ENCODE assay signal across 12 cellular contexts in the genomic region with DNA sequence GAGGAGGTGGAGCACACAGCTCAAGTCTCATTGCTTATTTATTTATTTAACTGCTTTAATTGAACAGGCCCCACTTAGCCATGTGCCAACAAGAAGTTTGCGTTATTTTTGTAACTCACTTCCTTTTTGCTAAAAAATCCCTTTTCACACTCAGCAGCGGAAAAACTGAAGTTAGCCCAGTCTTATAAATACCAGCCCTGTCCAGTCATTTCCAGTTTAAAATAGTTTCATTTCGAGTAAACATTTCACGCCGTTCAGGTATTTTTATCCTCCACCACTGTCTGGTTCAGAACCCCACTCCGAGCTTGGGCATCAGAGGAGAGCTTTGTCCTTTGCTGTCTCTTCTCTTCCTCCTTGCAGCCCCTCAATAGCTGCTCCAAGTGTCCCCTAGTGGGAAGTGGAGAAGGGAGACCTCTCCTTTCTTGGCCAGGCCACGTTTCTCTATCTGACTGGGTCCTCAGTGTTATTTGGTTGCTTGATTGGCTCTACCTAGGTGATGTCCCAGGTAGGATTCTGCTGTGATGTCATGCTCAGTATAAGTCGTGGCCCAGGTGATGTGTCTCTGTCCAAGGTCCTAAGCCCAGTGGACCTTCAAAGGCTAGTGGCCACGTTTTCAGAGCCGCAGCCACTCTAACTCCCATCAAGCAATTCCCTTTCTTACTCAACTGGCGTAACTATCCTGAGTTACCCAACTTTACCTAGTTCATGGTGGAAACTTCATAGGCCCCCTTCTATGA. TPM values are rescaled to one million over a fixed set of nuclear protein-coding genes. Genes with fewer than 3 reads are reported as not detected.
DNase-seq lines count a peak whose midpoint lies in the region; ATAC-seq lines count a peak whose summit lies in the region.
"Had no signal": no experiment of that assay in that cellular context is flagged by ENCODE, and none has a peak within 500 bp of the region (broad histone marks: within the 10 kb centered on the region; RNA-seq: fewer than 3 reads in every experiment).

No MANE protein-coding gene starts in this region.

- ATAC-seq in GM18868 (IDR thresholded peaks at IDR 0.05; ENCODE audit: unreplicated experiment) = peak; percentile 98
- peak; percentile 76 for ATAC-seq in GM21528 (IDR thresholded peaks at IDR 0.05; ENCODE audit: low FRiP score, unreplicated experiment)
- peak; percentile 58 for ATAC-seq in HG03280 (IDR thresholded peaks at IDR 0.05; ENCODE audit: unreplicated experiment)
- peak; percentile 18 for ATAC-seq in naive thymus-derived CD4-positive, alpha-beta T cell
- no peak for ATAC-seq in GM21717 (IDR thresholded peaks at IDR 0.05; ENCODE audit: unreplicated experiment)
- ATAC-seq: gastrocnemius medialis had no signal

- H3K27ac Mint-ChIP-seq in naive thymus-derived CD4-positive, alpha-beta T cell = no peak overlapping the region

- no peak overlapping the region for H3K4me3 ChIP-seq in naive thymus-derived CD4-positive, alpha-beta T cell (ENCODE audit: low read length)
- H3K4me3 ChIP-seq: gastrocnemius medialis, thoracic aorta had no signal

- H3K36me3 ChIP-seq in naive thymus-derived CD4-positive, alpha-beta T cell (ENCODE audit: control insufficient read depth in 2 of 3, insufficient read depth in 3 of 3, low read length in 3 of 3) = no peaks in the 10 kb centered on the region
- H3K36me3 ChIP-seq: gastrocnemius medialis, thoracic aorta had no signal

- H3K27ac ChIP-seq in naive thymus-derived CD4-positive, alpha-beta T cell (ENCODE audit: low read depth, low read length) = no peak overlapping the region
- H3K27ac ChIP-seq: gastrocnemius medialis, HL-60, thoracic aorta had no signal

- H3K4me1 Mint-ChIP-seq in naive thymus-derived CD4-positive, alpha-beta T cell = peaks cover 0 to 3% (median 0%) of the 10 kb centered on the region in 7 donors

- H3K9me3 ChIP-seq in naive thymus-derived CD4-positive, alpha-beta T cell (ENCODE audit: control insufficient read depth in 2 of 3, low read length in 3 of 3) = no peaks in the 10 kb centered on the region
- H3K9me3 ChIP-seq: gastrocnemius medialis, thoracic aorta had no signal

- POLR2A ChIA-PET in naive thymus-derived CD4-positive, alpha-beta T cell (lab: Charles Lee) = no interaction called here

- no peaks in the 10 kb centered on the region for H3K27me3 ChIP-seq in naive thymus-derived CD4-positive, alpha-beta T cell (ENCODE audit: control insufficient read depth in 2 of 2, insufficient read depth in 2 of 2, low read length in 2 of 2)
- H3K27me3 ChIP-seq: gastrocnemius medialis had no signal

- intact Hi-C loops in naive thymus-derived CD4-positive, alpha-beta T cell (cut with micrococcal nuclease) = no loop called here

- CTCF ChIA-PET in naive thymus-derived CD4-positive, alpha-beta T cell (lab: Charles Lee) = no interaction called here

- no peak overlapping the region for H3K4me3 Mint-ChIP-seq in naive thymus-derived CD4-positive, alpha-beta T cell

- H3K36me3 Mint-ChIP-seq in naive thymus-derived CD4-positive, alpha-beta T cell = no peaks in the 10 kb centered on the region

- H3K9me3 Mint-ChIP-seq in naive thymus-derived CD4-positive, alpha-beta T cell = peaks cover 0 to 3% (median 0%) of the 10 kb centered on the region in 11 donors

- peaks cover 0 to 18% (median 6%) of the 10 kb centered on the region in 5 donors for H3K27me3 Mint-ChIP-seq in naive thymus-derived CD4-positive, alpha-beta T cell

- H3K4me1 ChIP-seq in naive thymus-derived CD4-positive, alpha-beta T cell (ENCODE audit: control insufficient read depth in 2 of 2, insufficient read depth in 2 of 2, low read length in 2 of 2) = no peaks in the 10 kb centered on the region
- H3K4me1 ChIP-seq: gastrocnemius medialis had no signal

- no peak for DNase-seq in naive thymus-derived CD4-positive, alpha-beta T cell
- no peak for DNase-seq in activated effector memory CD4-positive, alpha-beta T cell treated with Interleukin-2 at 50 U/mL for 16 hours
- DNase-seq in stimulated activated naive CD4-positive, alpha-beta T cell treated with Interleukin-2 at 50 U/mL for 16 hours (lab: John Stamatoyannopoulos, UW) = no peak
- DNase-seq: central memory CD4-positive, alpha-beta T cell; gastrocnemius medialis; NCI-H2081 had no signal

RNA-seq across cellular contexts. Expression of gene GAS7, which starts 53.0 kb away (rescaled TPM):
- total RNA-seq in naive thymus-derived CD4-positive, alpha-beta T cell = 10 to 100 TPM in 1 of 5 experiments, 1 to 10 TPM in 3, under 1 TPM in 1; 0.24 to 54.3 (median 3.4) TPM
- polyA plus RNA-seq in naive thymus-derived CD4-positive, alpha-beta T cell = under 1 TPM; 0.09 to 0.31 TPM
